9 cellular contexts compared by ENCODE assay signal in the genomic region with DNA sequence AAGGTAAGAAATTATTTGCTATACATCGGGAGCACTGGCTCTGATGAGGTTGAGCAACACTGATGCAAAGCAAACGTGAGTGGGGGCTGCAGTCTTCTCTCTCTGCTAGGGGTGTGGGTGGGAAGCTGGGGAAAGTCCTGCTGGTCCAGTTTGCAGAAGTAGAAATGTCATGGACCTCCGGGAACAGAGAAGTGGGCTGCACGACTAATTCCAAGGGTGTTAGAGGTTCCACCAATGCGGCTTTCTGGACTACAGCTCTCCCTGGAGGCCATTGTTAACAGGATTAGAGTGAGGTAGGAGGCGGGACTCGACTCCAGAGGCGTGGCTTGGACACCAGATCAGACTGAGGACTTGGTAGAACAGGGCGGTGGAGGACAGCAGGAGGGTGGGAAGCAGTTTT. TPM values are rescaled to one million over a fixed set of nuclear protein-coding genes. Genes with fewer than 3 reads are reported as not detected.
DNase-seq lines count a peak whose midpoint lies in the region; ATAC-seq and TF ChIP-seq lines count a peak whose summit lies in the region.
"Had no signal": no experiment of that assay in that cellular context is flagged by ENCODE, and none has a peak within 500 bp of the region (broad histone marks: within the 10 kb centered on the region; RNA-seq: fewer than 3 reads in every experiment).

No MANE protein-coding gene starts in this region.

- peak overlapping the region; percentile 30 for H3K56ac ChIP-seq in mesendoderm (ENCODE audit: low read length)

- H3K27ac Mint-ChIP-seq in MCF 10A (ENCODE audit: low read depth, unreplicated experiment), result no peak overlapping the region
- H3K27ac Mint-ChIP-seq in effector memory CD8-positive, alpha-beta T cell, result no peak overlapping the region

- peak; percentile 5 for TF ChIP-seq CTCF in MCF 10A (IDR thresholded peaks at IDR 0.05; ENCODE audit: unreplicated experiment)
- no peak for TF ChIP-seq CTCF in vagina (IDR thresholded peaks at IDR 0.05)

- no peaks in the 10 kb centered on the region for H3K9me3 ChIP-seq in vagina
- H3K9me3 ChIP-seq: breast epithelium had no signal

- TF ChIP-seq POLR2A in vagina (IDR thresholded peaks at IDR 0.05), result no peak

- no peak overlapping the region for H2BK15ac ChIP-seq in mesendoderm (replicated peaks; ENCODE audit: low read depth)

- POLR2A ChIA-PET in MCF 10A (lab: Yijun Ruan, JAX), result interaction anchor here (0.6 kb wide), 1 partner anchor 107 kb away, joined by 3 read pairs; no protein-coding TSS in a partner anchor

- ATAC-seq in effector memory CD8-positive, alpha-beta T cell (replicated peaks), result no peak

- H3K79me2 ChIP-seq in mesendoderm (ENCODE audit: control insufficient read depth, insufficient read depth, low read length), result no peaks in the 10 kb centered on the region

- DNase-seq in DMS114 treated with DMSO at 0.1 percent for 48 hours (lab: John Stamatoyannopoulos, UW; ENCODE audit: unreplicated experiment), result peak; percentile 78
- DNase-seq in LHCN-M2 (ENCODE audit: low read depth), result peak; percentile 25
- DNase-seq in MCF 10A (ENCODE audit: unreplicated experiment), result peak; percentile 68
- DNase-seq in mesendoderm, result peak; percentile 81
- DNase-seq in cortex of kidney (lab: John Stamatoyannopoulos, UW), result no peak
- no peak for DNase-seq in stimulated activated CD4-positive, alpha-beta T cell treated with anti-CD3 and anti-CD28 coated beads, Interleukin-12 subunit alpha, Interleukin-12 subunit beta, amount 100 ng/mL, for 4 hours
- DNase-seq in effector memory CD8-positive, alpha-beta T cell, result no peak
- no peak for DNase-seq in vagina (ENCODE audit: extremely low spot score in 2 of 2)

- H4K5ac ChIP-seq in mesendoderm (ENCODE audit: low read length), result no peak overlapping the region

- H3K27ac ChIP-seq in mesendoderm (ENCODE audit: low read depth, low read length), result no peak overlapping the region
- no peak overlapping the region for H3K27ac ChIP-seq in vagina
- H3K27ac ChIP-seq: breast epithelium had no signal

- no TSS peak for BruUV-seq in MCF 10A (replicated peaks; lab: Mats Ljungman, UMichigan)

- no peak overlapping the region for H3K9ac ChIP-seq in mesendoderm (ENCODE audit: low read length)

- H3K23ac ChIP-seq in mesendoderm (ENCODE audit: low read length), result no peak overlapping the region

- no peaks in the 10 kb centered on the region for H3K4me1 ChIP-seq in mesendoderm (ENCODE audit: control insufficient read depth, low read depth, low read length)
- H3K4me1 ChIP-seq in vagina, result peaks cover 6% of the 10 kb centered on the region
- H3K4me1 ChIP-seq: breast epithelium had no signal

- no peak overlapping the region for H3K4me3 ChIP-seq in mesendoderm (ENCODE audit: low read length)
- no peak overlapping the region for H3K4me3 ChIP-seq in vagina
- H3K4me3 ChIP-seq: breast epithelium had no signal

- no peaks in the 10 kb centered on the region for H3K27me3 Mint-ChIP-seq in MCF 10A (ENCODE audit: insufficient read depth, unreplicated experiment)
- peaks cover 0 to 12% of the 10 kb centered on the region in 2 donors for H3K27me3 Mint-ChIP-seq in effector memory CD8-positive, alpha-beta T cell

- no peak overlapping the region for H3K4ac ChIP-seq in mesendoderm (ENCODE audit: low read depth, low read length)

- no peak overlapping the region for H2AK5ac ChIP-seq in mesendoderm (ENCODE audit: low read length)

- WGBS in mesendoderm (ENCODE audit: extremely low coverage, insufficient coverage, low lambda C conversion rate), result no CpG with 5 or more reads among the region's 9 CpGs

- no peak overlapping the region for H4K8ac ChIP-seq in mesendoderm (ENCODE audit: low read depth, low read length)

- H3K27me3 ChIP-seq in mesendoderm (ENCODE audit: insufficient read depth, low read length, poor library complexity), result no peaks in the 10 kb centered on the region
- no peaks in the 10 kb centered on the region for H3K27me3 ChIP-seq in vagina
- H3K27me3 ChIP-seq: breast epithelium had no signal

- CTCF ChIA-PET in MCF 10A (lab: Yijun Ruan, JAX), result interaction anchor here (0.7 to 1.7 kb wide), 3 partner anchors 14 to 84 kb away, joined by 3 to 6 read pairs (median 3); no protein-coding TSS in a partner anchor

- H3K4me3 Mint-ChIP-seq in MCF 10A (ENCODE audit: unreplicated experiment), result no peak overlapping the region
- H3K4me3 Mint-ChIP-seq in effector memory CD8-positive, alpha-beta T cell, result no peak overlapping the region

- no peak overlapping the region for H2BK120ac ChIP-seq in mesendoderm (ENCODE audit: low read depth, low read length)

- H3K4me1 Mint-ChIP-seq in MCF 10A (ENCODE audit: insufficient read depth, unreplicated experiment), result no peaks in the 10 kb centered on the region
- no peaks in the 10 kb centered on the region for H3K4me1 Mint-ChIP-seq in effector memory CD8-positive, alpha-beta T cell (ENCODE audit: low read depth in 2 of 2)

- intact Hi-C loops in MCF 10A (cut with micrococcal nuclease), result loop anchor here (1.0 kb wide), 1 partner anchor 76 kb away; no protein-coding TSS in a partner anchor
- intact Hi-C loops in vagina (cut with DNase I), result no loop called here

- H2BK5ac ChIP-seq in mesendoderm (ENCODE audit: low read length), result no peak overlapping the region

- H3K79me1 ChIP-seq in mesendoderm (ENCODE audit: low read length), result no peaks in the 10 kb centered on the region

- H3K18ac ChIP-seq in mesendoderm (ENCODE audit: low read length), result no peak overlapping the region

- no peak overlapping the region for H3K4me2 ChIP-seq in mesendoderm (ENCODE audit: low read length)

- H3K36me3 ChIP-seq in mesendoderm (ENCODE audit: control insufficient read depth, insufficient read depth, low read length), result no peaks in the 10 kb centered on the region
- no peaks in the 10 kb centered on the region for H3K36me3 ChIP-seq in vagina
- H3K36me3 ChIP-seq: breast epithelium had no signal

- H3K36me3 Mint-ChIP-seq in MCF 10A (ENCODE audit: insufficient read depth, unreplicated experiment), result no peaks in the 10 kb centered on the region
- H3K36me3 Mint-ChIP-seq in effector memory CD8-positive, alpha-beta T cell (ENCODE audit: insufficient read depth), result peaks cover 5% of the 10 kb centered on the region

- H3K9me3 Mint-ChIP-seq in MCF 10A (ENCODE audit: unreplicated experiment), result no peaks in the 10 kb centered on the region
- peaks cover 0 to 1% of the 10 kb centered on the region in 2 donors for H3K9me3 Mint-ChIP-seq in effector memory CD8-positive, alpha-beta T cell

RNA-seq across cellular contexts. Expression of gene FBXO27, which starts 5.7 kb away (rescaled TPM):
- total RNA-seq in LHCN-M2 (2014; rRNA removed) (4.4 and 14.0 TPM in 2 replicates), MCF 10A (2022) (0.28 TPM in 1 of 2 replicates, not detected in the other), vagina (3.7 TPM)
- polyA plus RNA-seq in LHCN-M2 (2012), result 7.2 TPM
- polyA plus RNA-seq in mesendoderm (2013, experiment 1 of 2), result 5.5 TPM
- polyA plus RNA-seq in mesendoderm (2013, experiment 2 of 2), result 5.4 TPM

RNA-seq across cellular contexts. Expression of gene ACP7, which starts 46.1 kb away (rescaled TPM):
- total RNA-seq in LHCN-M2 (2014; rRNA removed) (0.13 and 0.29 TPM in 2 replicates), MCF 10A (2022) (not detected in 2 replicates), vagina (not detected)
- 0.04 TPM for polyA plus RNA-seq in LHCN-M2 (2012)
- polyA plus RNA-seq in mesendoderm (2013, experiment 1 of 2), result 0.03 TPM
- 0.03 TPM for polyA plus RNA-seq in mesendoderm (2013, experiment 2 of 2)
- total RNA-seq: breast epithelium had no signal

Comparison
In these comparisons a context has a peak if more than half of its experiments do, and no peak if none do; other contexts are left out.
1. DNase-seq: peak in DMS114 treated with DMSO at 0.1 percent for 48 hours (single experiment), LHCN-M2 (single experiment), MCF 10A (single experiment) and mesendoderm (single experiment); none in cortex of kidney (single experiment), stimulated activated CD4-positive, alpha-beta T cell treated with anti-CD3 and anti-CD28 coated beads, Interleukin-12 subunit alpha, Interleukin-12 subunit beta, amount 100 ng/mL, for 4 hours (single experiment), effector memory CD8-positive, alpha-beta T cell (0 of 3) and vagina (0 of 2).